8 cellular contexts compared by ENCODE assay signal in the genomic region with DNA sequence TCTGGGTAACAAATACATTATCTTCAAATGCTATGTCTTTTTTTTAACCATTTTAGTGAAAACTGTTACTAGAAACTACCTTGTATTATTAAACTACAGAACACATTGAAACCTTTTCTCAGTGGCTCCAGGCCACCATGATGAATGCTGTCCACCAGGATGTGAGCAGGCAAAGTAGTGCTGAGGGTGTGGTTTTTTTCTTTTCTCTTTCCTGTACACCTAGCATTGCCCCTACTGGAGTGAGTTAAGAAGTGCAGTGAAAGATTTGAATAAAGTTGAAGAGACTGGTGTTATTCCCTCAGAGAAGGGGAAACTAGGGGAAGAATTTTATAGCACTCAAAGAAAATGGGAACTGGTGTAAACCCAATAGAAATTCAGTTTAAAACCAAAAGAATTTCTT.
A peak's percentile ranks its signal among the peaks of the same experiment; 100 is the strongest.
DNase-seq lines count a peak whose midpoint lies in the region; ATAC-seq and TF ChIP-seq lines count a peak whose summit lies in the region.

No MANE protein-coding gene starts in this region.

- no peak overlapping the region for H3K9ac ChIP-seq in liver (ENCODE audit: low read depth in 1 of 2, low read length in 2 of 2)

- DNase-seq in Caki2 (ENCODE audit: low read depth) (peak; percentile 57), HFF-Myc (ENCODE audit: extremely low read depth, low read depth) (peak; percentile 12), CD14-positive monocyte (ENCODE audit: low spot score) (no peak), pons (ENCODE audit: low spot score) (no peak)

- H3K9me3 Mint-ChIP-seq in CD14-positive monocyte: no peaks in the 10 kb centered on the region

- intact Hi-C loops in CD14-positive monocyte (cut with micrococcal nuclease): no loop called here

- peaks cover 0 to 6% (median 2%) of the 10 kb centered on the region in 4 donors for H3K36me3 ChIP-seq in liver (ENCODE audit: control insufficient read depth in 4 of 4, insufficient read depth in 3 of 4, low read depth in 1 of 4, low read length in 3 of 4)

- TF ChIP-seq RAD21 in liver (IDR thresholded peaks at IDR 0.05): peak; percentile 41 to 46

- H3K4me3 Mint-ChIP-seq in CD14-positive monocyte: no peak overlapping the region

- no peaks in the 10 kb centered on the region for H3K9me3 ChIP-seq in liver (ENCODE audit: control insufficient read depth in 4 of 4, low read length in 3 of 4)

- H3K4me3 ChIP-seq in HFF-Myc (replicated peaks; ENCODE audit: low read depth, low read length) (no peak overlapping the region), liver (ENCODE audit: low read depth in 1 of 3, low read length in 3 of 3) (no peak overlapping the region)

- H3K4me1 Mint-ChIP-seq in CD14-positive monocyte: no peaks in the 10 kb centered on the region

- no peak overlapping the region for H3K27ac Mint-ChIP-seq in CD14-positive monocyte

- H3K27me3 ChIP-seq in liver (ENCODE audit: control insufficient read depth in 4 of 4, insufficient read depth in 4 of 4, low read length in 3 of 4): no peaks in the 10 kb centered on the region

- peaks cover 35 to 38% of the 10 kb centered on the region in 2 donors for H3K36me3 Mint-ChIP-seq in CD14-positive monocyte

- no peak overlapping the region for H3K27ac ChIP-seq in VCaP
- no peak overlapping the region for H3K27ac ChIP-seq in liver (ENCODE audit: low read depth in 1 of 2, low read length in 2 of 2)

- TF ChIP-seq CTCF in HFF-Myc (IDR thresholded peaks at IDR 0.05; ENCODE audit: low read depth, low read length, missing control alignments) (peak; percentile 28), VCaP (conservative IDR thresholded peaks at IDR 0.05) (peak; percentile 39), liver (IDR thresholded peaks at IDR 0.05; ENCODE audit: low read depth, low read length, missing input control) (peak; percentile 28), CD14-positive monocyte (IDR thresholded peaks at IDR 0.05) (no peak)

- ATAC-seq in GM19351 (IDR thresholded peaks at IDR 0.05; ENCODE audit: unreplicated experiment): no peak
- no peak for ATAC-seq in HG02642 (IDR thresholded peaks at IDR 0.05; ENCODE audit: poor library complexity, unreplicated experiment)

- no peaks in the 10 kb centered on the region for H3K27me3 Mint-ChIP-seq in CD14-positive monocyte (ENCODE audit: low read depth in 3 of 3)

- H3K4me1 ChIP-seq in liver (ENCODE audit: control insufficient read depth in 4 of 4, insufficient read depth in 4 of 4, low read length in 3 of 4): peaks cover 2 to 19% (median 10%) of the 10 kb centered on the region in 4 donors

- in situ Hi-C loops in Caki2 (cut with HindIII; ENCODE audit: low pct_unique_long_range_greater_than_20kb, low sequenced_read_pairs): no loop called here

TF ChIP-seq in liver, 16 proteins besides CTCF, POLR2A, EP300 and RAD21:
- no peak for TF ChIP-seq FOXA2 (IDR thresholded peaks at IDR 0.05)
- TF ChIP-seq, protein P1, sequence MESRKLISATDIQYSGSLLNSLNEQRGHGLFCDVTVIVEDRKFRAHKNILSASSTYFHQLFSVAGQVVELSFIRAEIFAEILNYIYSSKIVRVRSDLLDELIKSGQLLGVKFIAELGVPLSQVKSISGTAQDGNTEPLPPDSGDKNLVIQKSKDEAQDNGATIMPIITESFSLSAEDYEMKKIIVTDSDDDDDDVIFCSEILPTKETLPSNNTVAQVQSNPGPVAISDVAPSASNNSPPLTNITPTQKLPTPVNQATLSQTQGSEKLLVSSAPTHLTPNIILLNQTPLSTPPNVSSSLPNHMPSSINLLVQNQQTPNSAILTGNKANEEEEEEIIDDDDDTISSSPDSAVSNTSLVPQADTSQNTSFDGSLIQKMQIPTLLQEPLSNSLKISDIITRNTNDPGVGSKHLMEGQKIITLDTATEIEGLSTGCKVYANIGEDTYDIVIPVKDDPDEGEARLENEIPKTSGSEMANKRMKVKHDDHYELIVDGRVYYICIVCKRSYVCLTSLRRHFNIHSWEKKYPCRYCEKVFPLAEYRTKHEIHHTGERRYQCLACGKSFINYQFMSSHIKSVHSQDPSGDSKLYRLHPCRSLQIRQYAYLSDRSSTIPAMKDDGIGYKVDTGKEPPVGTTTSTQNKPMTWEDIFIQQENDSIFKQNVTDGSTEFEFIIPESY (IDR thresholded peaks at IDR 0.05): no peak
- TF ChIP-seq, protein P2, sequence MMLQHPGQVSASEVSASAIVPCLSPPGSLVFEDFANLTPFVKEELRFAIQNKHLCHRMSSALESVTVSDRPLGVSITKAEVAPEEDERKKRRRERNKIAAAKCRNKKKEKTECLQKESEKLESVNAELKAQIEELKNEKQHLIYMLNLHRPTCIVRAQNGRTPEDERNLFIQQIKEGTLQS (IDR thresholded peaks at IDR 0.05): no peak
- TF ChIP-seq, protein P3, sequence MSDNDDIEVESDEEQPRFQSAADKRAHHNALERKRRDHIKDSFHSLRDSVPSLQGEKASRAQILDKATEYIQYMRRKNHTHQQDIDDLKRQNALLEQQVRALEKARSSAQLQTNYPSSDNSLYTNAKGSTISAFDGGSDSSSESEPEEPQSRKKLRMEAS (IDR thresholded peaks at IDR 0.05): no peak
- TF ChIP-seq, protein P4, sequence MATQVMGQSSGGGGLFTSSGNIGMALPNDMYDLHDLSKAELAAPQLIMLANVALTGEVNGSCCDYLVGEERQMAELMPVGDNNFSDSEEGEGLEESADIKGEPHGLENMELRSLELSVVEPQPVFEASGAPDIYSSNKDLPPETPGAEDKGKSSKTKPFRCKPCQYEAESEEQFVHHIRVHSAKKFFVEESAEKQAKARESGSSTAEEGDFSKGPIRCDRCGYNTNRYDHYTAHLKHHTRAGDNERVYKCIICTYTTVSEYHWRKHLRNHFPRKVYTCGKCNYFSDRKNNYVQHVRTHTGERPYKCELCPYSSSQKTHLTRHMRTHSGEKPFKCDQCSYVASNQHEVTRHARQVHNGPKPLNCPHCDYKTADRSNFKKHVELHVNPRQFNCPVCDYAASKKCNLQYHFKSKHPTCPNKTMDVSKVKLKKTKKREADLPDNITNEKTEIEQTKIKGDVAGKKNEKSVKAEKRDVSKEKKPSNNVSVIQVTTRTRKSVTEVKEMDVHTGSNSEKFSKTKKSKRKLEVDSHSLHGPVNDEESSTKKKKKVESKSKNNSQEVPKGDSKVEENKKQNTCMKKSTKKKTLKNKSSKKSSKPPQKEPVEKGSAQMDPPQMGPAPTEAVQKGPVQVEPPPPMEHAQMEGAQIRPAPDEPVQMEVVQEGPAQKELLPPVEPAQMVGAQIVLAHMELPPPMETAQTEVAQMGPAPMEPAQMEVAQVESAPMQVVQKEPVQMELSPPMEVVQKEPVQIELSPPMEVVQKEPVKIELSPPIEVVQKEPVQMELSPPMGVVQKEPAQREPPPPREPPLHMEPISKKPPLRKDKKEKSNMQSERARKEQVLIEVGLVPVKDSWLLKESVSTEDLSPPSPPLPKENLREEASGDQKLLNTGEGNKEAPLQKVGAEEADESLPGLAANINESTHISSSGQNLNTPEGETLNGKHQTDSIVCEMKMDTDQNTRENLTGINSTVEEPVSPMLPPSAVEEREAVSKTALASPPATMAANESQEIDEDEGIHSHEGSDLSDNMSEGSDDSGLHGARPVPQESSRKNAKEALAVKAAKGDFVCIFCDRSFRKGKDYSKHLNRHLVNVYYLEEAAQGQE (IDR thresholded peaks at IDR 0.05): no peak
- no peak for TF ChIP-seq EGR1 (IDR thresholded peaks at IDR 0.05; ENCODE audit: low read depth in 2 of 2)
- TF ChIP-seq NR2F2 (IDR thresholded peaks at IDR 0.05): no peak
- TF ChIP-seq SP1 (IDR thresholded peaks at IDR 0.05): no peak
- TF ChIP-seq RXRA (IDR thresholded peaks at IDR 0.05): no peak
- TF ChIP-seq HNF4A (conservative IDR thresholded peaks at IDR 0.05): no peak
- TF ChIP-seq TAF1 (conservative IDR thresholded peaks at IDR 0.05): no peak
- TF ChIP-seq JUND (IDR thresholded peaks at IDR 0.05): no peak
- no peak for TF ChIP-seq HNF4G (IDR thresholded peaks at IDR 0.05)
- TF ChIP-seq FOXA1 (IDR thresholded peaks at IDR 0.05): no peak

Comparison
In these comparisons a context has a peak if more than half of its experiments do, and no peak if none do; other contexts are left out.
1. DNase-seq: peak in Caki2 (single experiment) and HFF-Myc (single experiment); none in CD14-positive monocyte (single experiment) and pons (single experiment).